Comparison of ENCODE assay signal across 8 cellular contexts in the genomic region with DNA sequence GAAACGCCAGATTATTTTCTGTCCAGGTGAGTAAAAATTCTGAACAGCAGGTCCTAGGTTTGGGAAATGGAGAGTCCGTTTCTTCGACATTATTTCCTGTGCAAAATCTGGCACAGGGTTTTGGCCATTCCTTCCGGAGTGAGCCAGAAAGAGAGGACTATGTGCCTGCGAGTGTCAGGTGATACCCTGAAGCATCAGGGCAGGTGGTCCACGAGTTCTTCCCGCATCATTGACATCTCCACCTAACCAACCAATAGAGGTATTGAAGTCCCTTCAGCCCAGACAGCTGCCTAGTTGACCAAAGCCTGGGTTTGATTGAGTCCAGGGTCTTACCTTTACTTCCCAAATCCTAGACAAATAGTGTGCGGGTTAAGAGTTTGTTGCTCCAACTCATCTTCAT. TPM values are rescaled to one million over a fixed set of nuclear protein-coding genes. Genes with fewer than 3 reads are reported as not detected.
DNase-seq lines count a peak whose midpoint lies in the region; ATAC-seq and TF ChIP-seq lines count a peak whose summit lies in the region.

No MANE protein-coding gene starts in this region.

- H3K9me3 Mint-ChIP-seq in type B pancreatic cell = no peaks in the 10 kb centered on the region

- ATAC-seq in lower lobe of right lung = no peak

- DNase-seq in activated effector memory CD4-positive, alpha-beta T cell treated with anti-CD3 and anti-CD28 coated beads, Interleukin-2, amount 50 U/mL, for 16 hours = peak; percentile 62
- no peak for DNase-seq in activated effector memory CD4-positive, alpha-beta T cell treated with Interleukin-2 at 50 U/mL for 16 hours
- DNase-seq in ascending aorta (ENCODE audit: low spot score in 2 of 2) (no peak), lower lobe of right lung (no peak), type B pancreatic cell (ENCODE audit: extremely low spot score, unreplicated experiment) (no peak), activated gamma-delta T cell treated with Interleukin-2 at 50 U/mL for 16 hours (no peak), SKM-1 (lab: John Stamatoyannopoulos, UW; ENCODE audit: unreplicated experiment) (no peak), DMS79 (lab: John Stamatoyannopoulos, UW) (no peak)

- peak overlapping the region; percentile 82 to 91 for H3K4me3 ChIP-seq in ascending aorta
- H3K4me3 ChIP-seq in lower lobe of right lung = peak overlapping the region; percentile 94

- H3K27me3 ChIP-seq in ascending aorta = no peaks in the 10 kb centered on the region
- no peaks in the 10 kb centered on the region for H3K27me3 ChIP-seq in lower lobe of right lung (ENCODE audit: low read depth)

- H3K27me3 Mint-ChIP-seq in type B pancreatic cell = no peaks in the 10 kb centered on the region

- H3K27ac Mint-ChIP-seq in type B pancreatic cell = peak overlapping the region; percentile 72

- no peaks in the 10 kb centered on the region for H3K9me3 ChIP-seq in ascending aorta
- no peaks in the 10 kb centered on the region for H3K9me3 ChIP-seq in lower lobe of right lung

- peaks cover 33% of the 10 kb centered on the region for H3K4me1 Mint-ChIP-seq in type B pancreatic cell (ENCODE audit: unreplicated experiment)

- H3K36me3 ChIP-seq in ascending aorta (no peaks in the 10 kb centered on the region), lower lobe of right lung (peaks cover 12% of the 10 kb centered on the region)

- intact Hi-C loops in ascending aorta (cut with DNase I) (loop anchor here (2.0 to 10.0 kb wide), 5 partner anchors 123 to 783 kb away; partner anchors contain the start of genes LZTR1, MED15, SDF2L1 and ZDHHC8), lower lobe of right lung (cut with DNase I) (no loop called here)

- no peak for TF ChIP-seq CTCF in ascending aorta (IDR thresholded peaks at IDR 0.05)
- TF ChIP-seq CTCF in lower lobe of right lung (IDR thresholded peaks at IDR 0.05) = no peak
- no peak for TF ChIP-seq CTCF in type B pancreatic cell (conservative IDR thresholded peaks at IDR 0.05)

- H3K36me3 Mint-ChIP-seq in type B pancreatic cell = peaks cover 9% of the 10 kb centered on the region

- peak overlapping the region; percentile 89 to 97 for H3K27ac ChIP-seq in ascending aorta
- peak overlapping the region; percentile 92 for H3K27ac ChIP-seq in lower lobe of right lung

- H3K4me1 ChIP-seq in ascending aorta (peaks cover 0 to 22% of the 10 kb centered on the region in 2 donors), lower lobe of right lung (peaks cover 63% of the 10 kb centered on the region)

- peak overlapping the region; percentile 87 for H3K4me3 Mint-ChIP-seq in type B pancreatic cell

RNA-seq across cellular contexts. Expression of gene SNAP29, which starts 0.8 kb away (rescaled TPM):
- total RNA-seq in ascending aorta (24.6 TPM), lower lobe of right lung (22.5 TPM), type B pancreatic cell (ENCODE audit: low replicate concordance) (19.0 and 20.4 TPM in 2 replicates)

RNA-seq across cellular contexts. Expression of gene PI4KA, which starts 1.0 kb away (rescaled TPM):
- total RNA-seq in ascending aorta (150 TPM), lower lobe of right lung (109 TPM), type B pancreatic cell (ENCODE audit: low replicate concordance) (119 and 120 TPM in 2 replicates)

RNA-seq across cellular contexts. Expression of gene CRKL, which starts 57.6 kb away (rescaled TPM):
- 21.2 TPM for total RNA-seq in ascending aorta
- 53.5 TPM for total RNA-seq in lower lobe of right lung
- total RNA-seq in type B pancreatic cell (ENCODE audit: low replicate concordance) = 64.9 and 78.1 TPM in 2 replicates
